1 cellular context compared by ENCODE assay signal in the genomic region with DNA sequence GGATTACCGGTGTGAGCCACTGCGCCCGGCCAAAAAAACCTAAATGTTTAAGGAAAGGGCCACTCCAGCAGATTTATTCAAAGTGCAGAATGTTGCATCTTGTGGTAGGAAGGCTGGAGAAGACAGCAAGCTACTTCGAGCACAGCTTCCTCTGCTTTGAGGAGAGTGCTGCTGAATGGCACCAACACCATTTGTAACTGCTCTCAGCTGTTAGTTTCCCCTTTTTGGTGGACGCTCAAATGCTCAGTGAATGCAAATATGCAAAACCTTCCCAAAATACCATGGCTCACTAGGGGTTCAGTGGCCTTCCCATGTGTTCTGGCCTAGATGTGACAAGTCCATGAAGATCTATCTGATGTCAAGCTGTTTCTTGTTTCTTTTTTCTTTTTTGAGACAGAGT.
TF ChIP-seq lines count a peak whose summit lies in the region.

No MANE protein-coding gene starts in this region.

TF ChIP-seq in H1, 55 proteins besides CTCF, POLR2A, EP300 and RAD21 (continued from another document):
- TF ChIP-seq, protein P1, sequence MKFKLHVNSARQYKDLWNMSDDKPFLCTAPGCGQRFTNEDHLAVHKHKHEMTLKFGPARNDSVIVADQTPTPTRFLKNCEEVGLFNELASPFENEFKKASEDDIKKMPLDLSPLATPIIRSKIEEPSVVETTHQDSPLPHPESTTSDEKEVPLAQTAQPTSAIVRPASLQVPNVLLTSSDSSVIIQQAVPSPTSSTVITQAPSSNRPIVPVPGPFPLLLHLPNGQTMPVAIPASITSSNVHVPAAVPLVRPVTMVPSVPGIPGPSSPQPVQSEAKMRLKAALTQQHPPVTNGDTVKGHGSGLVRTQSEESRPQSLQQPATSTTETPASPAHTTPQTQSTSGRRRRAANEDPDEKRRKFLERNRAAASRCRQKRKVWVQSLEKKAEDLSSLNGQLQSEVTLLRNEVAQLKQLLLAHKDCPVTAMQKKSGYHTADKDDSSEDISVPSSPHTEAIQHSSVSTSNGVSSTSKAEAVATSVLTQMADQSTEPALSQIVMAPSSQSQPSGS (IDR thresholded peaks at IDR 0.05; ENCODE audit: low read length), result no peak
- TF ChIP-seq RNF2 (IDR thresholded peaks at IDR 0.05; ENCODE audit: borderline replicate concordance, low read depth, low read length, missing control alignments, poor library complexity, severe bottlenecking) (no peak), RFX5 (IDR thresholded peaks at IDR 0.05; ENCODE audit: borderline replicate concordance, low read depth, low read length) (no peak), KDM1A (IDR thresholded peaks at IDR 0.05; ENCODE audit: borderline replicate concordance, low read length) (no peak)
- TF ChIP-seq, protein P2, sequence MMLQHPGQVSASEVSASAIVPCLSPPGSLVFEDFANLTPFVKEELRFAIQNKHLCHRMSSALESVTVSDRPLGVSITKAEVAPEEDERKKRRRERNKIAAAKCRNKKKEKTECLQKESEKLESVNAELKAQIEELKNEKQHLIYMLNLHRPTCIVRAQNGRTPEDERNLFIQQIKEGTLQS (IDR thresholded peaks at IDR 0.05; ENCODE audit: insufficient read depth, low read depth, low read length), result no peak
